Comparison of ENCODE assay signal across 18 cellular contexts in the genomic region with DNA sequence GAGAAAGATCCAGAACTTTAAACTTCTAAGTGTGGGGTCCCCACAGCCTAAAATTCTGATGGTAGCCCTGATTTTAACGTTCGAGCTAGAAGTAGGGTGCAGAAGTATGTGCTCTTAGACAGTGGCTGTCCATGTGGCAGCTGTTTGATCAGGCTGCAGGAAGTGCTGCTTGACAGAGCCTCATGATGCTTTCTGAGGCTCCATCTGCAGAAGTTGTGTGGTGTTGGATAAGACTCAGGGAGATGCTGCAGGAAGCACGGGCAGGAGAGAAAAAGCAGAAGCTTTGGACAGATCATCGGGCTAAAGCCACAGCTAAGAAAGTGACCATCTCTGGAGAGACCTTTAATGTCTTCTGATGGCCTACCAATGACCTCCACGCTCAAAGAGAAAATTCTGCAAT. TPM values are rescaled to one million over a fixed set of nuclear protein-coding genes. Genes with fewer than 3 reads are reported as not detected.
A peak's percentile ranks its signal among the peaks of the same experiment; 100 is the strongest.
DNase-seq lines count a peak whose midpoint lies in the region; ATAC-seq and FAIRE-seq lines count a peak whose summit lies in the region.
"Had no signal": no experiment of that assay in that cellular context is flagged by ENCODE, and none has a peak within 500 bp of the region (broad histone marks: within the 10 kb centered on the region; RNA-seq: fewer than 3 reads in every experiment).

No MANE protein-coding gene starts in this region.

- intact Hi-C loops in activated CD4-positive, alpha-beta T cell treated with anti-CD3 and anti-CD28 coated beads, Interleukin-2, amount 10 ng/mL, durations not matched to agents 24 days and 14 days (cut with micrococcal nuclease), result no loop called here
- intact Hi-C loops in dendritic cell treated with granulocyte-macrophage colony-stimulating factor and Interleukin-4, amounts not matched to agents 40 ng/mL and 50 ng/mL, for 4 days (cut with micrococcal nuclease), result no loop called here

- H3K9me3 Mint-ChIP-seq in activated CD4-positive, alpha-beta T cell treated with anti-CD3 and anti-CD28 coated beads, Interleukin-2, amount 10 ng/mL, durations not matched to agents 24 days and 14 days, result no peaks in the 10 kb centered on the region
- H3K9me3 Mint-ChIP-seq in dendritic cell treated with granulocyte-macrophage colony-stimulating factor and Interleukin-4, amounts not matched to agents 40 ng/mL and 50 ng/mL, for 4 days, result no peaks in the 10 kb centered on the region
- H3K9me3 Mint-ChIP-seq in stimulated activated effector memory CD8-positive, alpha-beta T cell treated with anti-CD3 and anti-CD28 coated beads, Interleukin-12 subunit alpha, Interleukin-12 subunit beta, amount 100 ng/mL, for 72 hours, result no peaks in the 10 kb centered on the region
- H3K9me3 Mint-ChIP-seq: mesothelial cell of epicardium had no signal

- no peak for ATAC-seq in stimulated activated effector memory CD8-positive, alpha-beta T cell treated with anti-CD3 and anti-CD28 coated beads, Interleukin-12 subunit alpha, Interleukin-12 subunit beta, amount 100 ng/mL, for 72 hours
- ATAC-seq: SK-N-SH treated with all-trans-retinoic acid at 6 μM for 48 hours had no signal

- no peaks in the 10 kb centered on the region for H3K27me3 Mint-ChIP-seq in activated CD4-positive, alpha-beta T cell treated with anti-CD3 and anti-CD28 coated beads, Interleukin-2, amount 10 ng/mL, durations not matched to agents 24 days and 14 days
- H3K27me3 Mint-ChIP-seq in dendritic cell treated with granulocyte-macrophage colony-stimulating factor and Interleukin-4, amounts not matched to agents 40 ng/mL and 50 ng/mL, for 4 days, result no peaks in the 10 kb centered on the region
- H3K27me3 Mint-ChIP-seq: activated naive CD8-positive, alpha-beta T cell had no signal

- DNase-seq in activated CD4-positive, alpha-beta T cell treated with anti-CD3 and anti-CD28 coated beads, Interleukin-2, amount 10 ng/mL, durations not matched to agents 24 days and 14 days, result peak; percentile 64
- no peak for DNase-seq in activated CD4-positive, alpha-beta T cell treated with anti-CD3 and anti-CD28 coated beads, Interleukin-2, amount 50 U/mL, for 4 hours
- peak; percentile 85 for DNase-seq in MV-4-11 (lab: John Stamatoyannopoulos, UW)
- no peak for DNase-seq in stimulated activated effector memory CD8-positive, alpha-beta T cell treated with anti-CD3 and anti-CD28 coated beads, Interleukin-12 subunit alpha, Interleukin-12 subunit beta, amount 100 ng/mL, for 72 hours (ENCODE audit: low spot score in 2 of 2)
- DNase-seq in frontal cortex (ENCODE audit: low spot score in 2 of 2), result no peak
- DNase-seq in activated CD8-positive, alpha-beta memory T cell treated with anti-CD3 and anti-CD28 coated beads, Interleukin-2, amount 50 U/mL, for 48 hours, result no peak
- DNase-seq in hepatic stellate cell (ENCODE audit: low spot score), result no peak
- DNase-seq: activated CD4-positive, CD25-positive, alpha-beta regulatory T cell; esophagus squamous epithelium; heart left ventricle; kidney; NCI-H1694; ovary had no signal

- no peak overlapping the region for H3K4me3 Mint-ChIP-seq in activated CD4-positive, alpha-beta T cell treated with anti-CD3 and anti-CD28 coated beads, Interleukin-2, amount 10 ng/mL, durations not matched to agents 24 days and 14 days
- no peak overlapping the region for H3K4me3 Mint-ChIP-seq in dendritic cell treated with granulocyte-macrophage colony-stimulating factor and Interleukin-4, amounts not matched to agents 40 ng/mL and 50 ng/mL, for 4 days
- no peak overlapping the region for H3K4me3 Mint-ChIP-seq in stimulated activated effector memory CD8-positive, alpha-beta T cell treated with anti-CD3 and anti-CD28 coated beads, Interleukin-12 subunit alpha, Interleukin-12 subunit beta, amount 100 ng/mL, for 72 hours
- H3K4me3 Mint-ChIP-seq: activated naive CD8-positive, alpha-beta T cell; mesothelial cell of epicardium had no signal

- no peak for FAIRE-seq in frontal cortex (lab: Jason Lieb, UNC)
- FAIRE-seq: GM19239, kidney had no signal

- H3K27ac Mint-ChIP-seq in activated CD4-positive, alpha-beta T cell treated with anti-CD3 and anti-CD28 coated beads, Interleukin-2, amount 10 ng/mL, durations not matched to agents 24 days and 14 days, result no peak overlapping the region
- H3K27ac Mint-ChIP-seq in dendritic cell treated with granulocyte-macrophage colony-stimulating factor and Interleukin-4, amounts not matched to agents 40 ng/mL and 50 ng/mL, for 4 days, result peak overlapping the region; percentile 74
- peak overlapping the region; percentile 61 for H3K27ac Mint-ChIP-seq in stimulated activated effector memory CD8-positive, alpha-beta T cell treated with anti-CD3 and anti-CD28 coated beads, Interleukin-12 subunit alpha, Interleukin-12 subunit beta, amount 100 ng/mL, for 72 hours
- H3K27ac Mint-ChIP-seq: activated naive CD8-positive, alpha-beta T cell; mesothelial cell of epicardium had no signal

- H3K4me1 Mint-ChIP-seq in activated CD4-positive, alpha-beta T cell treated with anti-CD3 and anti-CD28 coated beads, Interleukin-2, amount 10 ng/mL, durations not matched to agents 24 days and 14 days, result peaks cover 35% of the 10 kb centered on the region
- H3K4me1 Mint-ChIP-seq in dendritic cell treated with granulocyte-macrophage colony-stimulating factor and Interleukin-4, amounts not matched to agents 40 ng/mL and 50 ng/mL, for 4 days (ENCODE audit: low read depth), result peaks cover 72% of the 10 kb centered on the region
- peaks cover 67% of the 10 kb centered on the region for H3K4me1 Mint-ChIP-seq in stimulated activated effector memory CD8-positive, alpha-beta T cell treated with anti-CD3 and anti-CD28 coated beads, Interleukin-12 subunit alpha, Interleukin-12 subunit beta, amount 100 ng/mL, for 72 hours

- H3K36me3 Mint-ChIP-seq in activated CD4-positive, alpha-beta T cell treated with anti-CD3 and anti-CD28 coated beads, Interleukin-2, amount 10 ng/mL, durations not matched to agents 24 days and 14 days (ENCODE audit: low read depth), result peaks cover 16% of the 10 kb centered on the region
- H3K36me3 Mint-ChIP-seq in dendritic cell treated with granulocyte-macrophage colony-stimulating factor and Interleukin-4, amounts not matched to agents 40 ng/mL and 50 ng/mL, for 4 days (ENCODE audit: low read depth), result peaks cover 12% of the 10 kb centered on the region
- peaks cover 17% of the 10 kb centered on the region for H3K36me3 Mint-ChIP-seq in stimulated activated effector memory CD8-positive, alpha-beta T cell treated with anti-CD3 and anti-CD28 coated beads, Interleukin-12 subunit alpha, Interleukin-12 subunit beta, amount 100 ng/mL, for 72 hours
- H3K36me3 Mint-ChIP-seq: activated naive CD8-positive, alpha-beta T cell; mesothelial cell of epicardium had no signal

RNA-seq across cellular contexts. Expression of a gene that starts 8.1 kb away (rescaled TPM):
- total RNA-seq in activated CD4-positive, alpha-beta T cell treated with anti-CD3 and anti-CD28 coated beads, Interleukin-2, amount 10 ng/mL, durations not matched to agents 24 days and 14 days, result 26.5 and 29.8 TPM in 2 replicates
- total RNA-seq in frontal cortex, result 16.7 TPM

Comparison
In these comparisons a context has a peak if more than half of its experiments do, and no peak if none do; other contexts are left out.
1. DNase-seq: peak in activated CD4-positive, alpha-beta T cell treated with anti-CD3 and anti-CD28 coated beads, Interleukin-2, amount 10 ng/mL, durations not matched to agents 24 days and 14 days (single experiment) and MV-4-11 (single experiment); none in activated CD4-positive, alpha-beta T cell treated with anti-CD3 and anti-CD28 coated beads, Interleukin-2, amount 50 U/mL, for 4 hours (0 of 2), stimulated activated effector memory CD8-positive, alpha-beta T cell treated with anti-CD3 and anti-CD28 coated beads, Interleukin-12 subunit alpha, Interleukin-12 subunit beta, amount 100 ng/mL, for 72 hours (0 of 2), frontal cortex (0 of 2), activated CD8-positive, alpha-beta memory T cell treated with anti-CD3 and anti-CD28 coated beads, Interleukin-2, amount 50 U/mL, for 48 hours (single experiment) and hepatic stellate cell (single experiment).